In the genomic region with DNA sequence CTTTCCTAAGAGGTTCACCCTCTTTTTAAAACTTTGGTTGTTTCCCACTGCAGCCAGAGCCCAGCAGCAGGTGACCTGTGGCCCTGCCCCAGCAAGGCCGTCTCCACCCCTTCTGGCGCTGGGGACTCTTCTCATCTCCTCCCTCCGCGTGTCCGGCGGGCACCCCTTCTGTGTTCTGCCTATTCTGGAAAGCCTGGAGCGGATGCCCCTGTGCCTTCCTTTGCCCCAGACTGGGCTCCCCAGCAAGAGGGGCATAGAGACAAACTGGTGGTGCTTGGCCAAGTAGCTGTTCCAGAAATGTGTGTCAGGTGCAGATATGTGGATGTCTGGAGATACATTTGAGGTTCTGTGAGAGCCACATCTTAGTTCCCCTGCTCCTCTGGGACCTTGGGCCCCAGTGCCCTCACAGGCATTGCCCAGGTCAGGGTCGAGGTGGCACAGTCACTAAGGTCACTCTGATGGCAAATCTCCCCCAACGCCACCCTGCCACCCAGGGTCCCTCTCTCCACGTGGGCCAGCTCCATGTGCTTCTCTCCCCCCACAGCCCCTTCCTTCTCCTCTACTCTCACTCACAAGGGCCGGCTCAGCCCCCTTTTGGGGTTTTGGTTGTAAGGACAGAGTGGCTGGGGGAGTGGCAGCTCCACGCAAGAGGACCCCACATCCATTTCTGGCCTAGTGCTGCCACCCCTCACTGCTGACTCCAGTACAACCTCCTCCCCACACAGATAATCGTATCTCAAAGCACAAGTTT, we compare ENCODE assay signal across 16 cellular contexts. TPM values are rescaled to one million over a fixed set of nuclear protein-coding genes. Genes with fewer than 3 reads are reported as not detected.
A peak's percentile ranks its signal among the peaks of the same experiment; 100 is the strongest.
DNase-seq lines count a peak whose midpoint lies in the region; ATAC-seq lines count a peak whose summit lies in the region.
"Had no signal": no experiment of that assay in that cellular context is flagged by ENCODE, and none has a peak within 500 bp of the region (broad histone marks: within the 10 kb centered on the region; RNA-seq: fewer than 3 reads in every experiment).

No MANE protein-coding gene starts in this region.

- no peak overlapping the region for H3K27ac ChIP-seq in right cardiac atrium (ENCODE audit: low read length)

- DNase-seq in left ventricle myocardium superior (peak; percentile 14), right cardiac atrium (no peak), islet precursor cell (peak; percentile 42), posterior vena cava (ENCODE audit: low spot score) (peak; percentile 68), COLO829 (ENCODE audit: low spot score) (no peak)
- DNase-seq in activated T-helper 1 cell treated with anti-CD3 and anti-CD28 coated beads, Interleukin-12 subunit alpha, Interleukin-12 subunit beta, Interleukin-2, Interleukin-4 antibody, amounts not matched to agents 30 ng/mL and 10 ng/mL and 1 ng/mL, durations not matched to agents 14 hours and 24 hours and 36 hours (ENCODE audit: low spot score) = no peak
- no peak for DNase-seq in natural killer cell treated with Interleukin-12 subunit alpha and Interleukin-12 subunit beta and Interleukin-15 and Interleukin-18, amount 100 ng/mL, for 72 hours (ENCODE audit: low spot score)
- DNase-seq: DND-41; GDM1; NCI-H146; NCI-H2227 treated with DMSO at 0.1 percent for 48 hours; NCI-H524 treated with DMSO at 0.1 percent for 48 hours; NK-92 treated with Interleukin-12 subunit alpha and Interleukin-12 subunit beta, amount 100 ng/mL, for 24 hours; OCI-M1 had no signal

- intact Hi-C loops in left ventricle myocardium superior (cut with micrococcal nuclease) = no loop called here
- intact Hi-C loops in right cardiac atrium (cut with DNase I) = no loop called here
- intact Hi-C loops in posterior vena cava (cut with DNase I) = no loop called here
- intact Hi-C loops in activated T-helper 1 cell treated with anti-CD3 and anti-CD28 coated beads, Interleukin-12 subunit alpha, Interleukin-12 subunit beta, Interleukin-2, Interleukin-4 antibody, amounts not matched to agents 30 ng/mL and 10 ng/mL and 1 ng/mL, durations not matched to agents 14 hours and 24 hours and 36 hours (cut with micrococcal nuclease) = no loop called here

- H3K9me3 Mint-ChIP-seq in activated T-helper 1 cell treated with anti-CD3 and anti-CD28 coated beads, Interleukin-12 subunit alpha, Interleukin-12 subunit beta, Interleukin-2, Interleukin-4 antibody, amounts not matched to agents 30 ng/mL and 10 ng/mL and 1 ng/mL, durations not matched to agents 14 hours and 24 hours and 36 hours = no peaks in the 10 kb centered on the region
- no peaks in the 10 kb centered on the region for H3K9me3 Mint-ChIP-seq in natural killer cell treated with Interleukin-12 subunit alpha and Interleukin-12 subunit beta and Interleukin-15 and Interleukin-18, amount 100 ng/mL, for 72 hours
- H3K9me3 Mint-ChIP-seq: CD4-positive, alpha-beta T cell had no signal

- no peaks in the 10 kb centered on the region for H3K9me3 ChIP-seq in right cardiac atrium (ENCODE audit: control insufficient read depth, low read length)

- no peak overlapping the region for H3K4me3 Mint-ChIP-seq in activated T-helper 1 cell treated with anti-CD3 and anti-CD28 coated beads, Interleukin-12 subunit alpha, Interleukin-12 subunit beta, Interleukin-2, Interleukin-4 antibody, amounts not matched to agents 30 ng/mL and 10 ng/mL and 1 ng/mL, durations not matched to agents 14 hours and 24 hours and 36 hours
- no peak overlapping the region for H3K4me3 Mint-ChIP-seq in natural killer cell treated with Interleukin-12 subunit alpha and Interleukin-12 subunit beta and Interleukin-15 and Interleukin-18, amount 100 ng/mL, for 72 hours
- H3K4me3 Mint-ChIP-seq: CD4-positive, alpha-beta T cell; IgD-negative memory B cell had no signal

- no peak for ATAC-seq in left ventricle myocardium superior
- no peak for ATAC-seq in right cardiac atrium
- no peak for ATAC-seq in natural killer cell treated with Interleukin-12 subunit alpha and Interleukin-12 subunit beta and Interleukin-15 and Interleukin-18, amount 100 ng/mL, for 72 hours

- no peaks in the 10 kb centered on the region for H3K4me1 ChIP-seq in right cardiac atrium (ENCODE audit: control insufficient read depth, insufficient read depth, low read length)

- H3K36me3 Mint-ChIP-seq in activated T-helper 1 cell treated with anti-CD3 and anti-CD28 coated beads, Interleukin-12 subunit alpha, Interleukin-12 subunit beta, Interleukin-2, Interleukin-4 antibody, amounts not matched to agents 30 ng/mL and 10 ng/mL and 1 ng/mL, durations not matched to agents 14 hours and 24 hours and 36 hours (ENCODE audit: low read depth) = no peaks in the 10 kb centered on the region
- H3K36me3 Mint-ChIP-seq in natural killer cell treated with Interleukin-12 subunit alpha and Interleukin-12 subunit beta and Interleukin-15 and Interleukin-18, amount 100 ng/mL, for 72 hours = no peaks in the 10 kb centered on the region

- H3K27ac Mint-ChIP-seq in activated T-helper 1 cell treated with anti-CD3 and anti-CD28 coated beads, Interleukin-12 subunit alpha, Interleukin-12 subunit beta, Interleukin-2, Interleukin-4 antibody, amounts not matched to agents 30 ng/mL and 10 ng/mL and 1 ng/mL, durations not matched to agents 14 hours and 24 hours and 36 hours = no peak overlapping the region
- no peak overlapping the region for H3K27ac Mint-ChIP-seq in natural killer cell treated with Interleukin-12 subunit alpha and Interleukin-12 subunit beta and Interleukin-15 and Interleukin-18, amount 100 ng/mL, for 72 hours
- H3K27ac Mint-ChIP-seq: CD4-positive, alpha-beta T cell had no signal

- WGBS in right cardiac atrium = 94% methylated on average over 13 of the region's 13 CpGs

- no peaks in the 10 kb centered on the region for H3K27me3 ChIP-seq in right cardiac atrium (ENCODE audit: control insufficient read depth, insufficient read depth)

- H3K4me3 ChIP-seq in right cardiac atrium (ENCODE audit: low read length) = no peak overlapping the region

- H3K4me1 Mint-ChIP-seq in activated T-helper 1 cell treated with anti-CD3 and anti-CD28 coated beads, Interleukin-12 subunit alpha, Interleukin-12 subunit beta, Interleukin-2, Interleukin-4 antibody, amounts not matched to agents 30 ng/mL and 10 ng/mL and 1 ng/mL, durations not matched to agents 14 hours and 24 hours and 36 hours (ENCODE audit: low read depth) = no peaks in the 10 kb centered on the region
- H3K4me1 Mint-ChIP-seq in natural killer cell treated with Interleukin-12 subunit alpha and Interleukin-12 subunit beta and Interleukin-15 and Interleukin-18, amount 100 ng/mL, for 72 hours (ENCODE audit: low read depth in 2 of 2) = peaks cover under 1 to 1% of the 10 kb centered on the region in 2 donors

- H3K27me3 Mint-ChIP-seq in activated T-helper 1 cell treated with anti-CD3 and anti-CD28 coated beads, Interleukin-12 subunit alpha, Interleukin-12 subunit beta, Interleukin-2, Interleukin-4 antibody, amounts not matched to agents 30 ng/mL and 10 ng/mL and 1 ng/mL, durations not matched to agents 14 hours and 24 hours and 36 hours (ENCODE audit: insufficient read depth) = peaks cover 7% of the 10 kb centered on the region
- H3K27me3 Mint-ChIP-seq in natural killer cell treated with Interleukin-12 subunit alpha and Interleukin-12 subunit beta and Interleukin-15 and Interleukin-18, amount 100 ng/mL, for 72 hours = peaks cover 0 to 2% of the 10 kb centered on the region in 2 donors
- H3K27me3 Mint-ChIP-seq: CD4-positive, alpha-beta T cell had no signal

RNA-seq across cellular contexts. Expression of gene TAF1B, which starts 35.5 kb away (rescaled TPM):
- 3.6 TPM for total RNA-seq in left ventricle myocardium superior
- total RNA-seq in right cardiac atrium = 10 to 100 TPM in 1 of 4 donors, 1 to 10 TPM in 3; 7.7 to 12.4 (median 9.4) TPM
- 2.9 TPM for polyA plus RNA-seq in right cardiac atrium
- 10 to 100 TPM; 20.8 to 21.6 TPM for total RNA-seq in posterior vena cava
- 23.3 and 25.1 TPM in 2 replicates for total RNA-seq in activated T-helper 1 cell treated with anti-CD3 and anti-CD28 coated beads, Interleukin-12 subunit alpha, Interleukin-12 subunit beta, Interleukin-2, Interleukin-4 antibody, amounts not matched to agents 30 ng/mL and 10 ng/mL and 1 ng/mL, durations not matched to agents 14 hours and 24 hours and 36 hours
- 10 to 100 TPM; 34.4 to 42.3 TPM for total RNA-seq in natural killer cell treated with Interleukin-12 subunit alpha and Interleukin-12 subunit beta and Interleukin-15 and Interleukin-18, amount 100 ng/mL, for 72 hours

Comparison
In these comparisons a context has a peak if more than half of its experiments do, and no peak if none do; other contexts are left out.
1. DNase-seq: peak in left ventricle myocardium superior (single experiment), islet precursor cell (single experiment) and posterior vena cava (single experiment); none in right cardiac atrium (0 of 3), COLO829 (single experiment), activated T-helper 1 cell treated with anti-CD3 and anti-CD28 coated beads, Interleukin-12 subunit alpha, Interleukin-12 subunit beta, Interleukin-2, Interleukin-4 antibody, amounts not matched to agents 30 ng/mL and 10 ng/mL and 1 ng/mL, durations not matched to agents 14 hours and 24 hours and 36 hours (single experiment) and natural killer cell treated with Interleukin-12 subunit alpha and Interleukin-12 subunit beta and Interleukin-15 and Interleukin-18, amount 100 ng/mL, for 72 hours (single experiment).